In the genomic region with DNA sequence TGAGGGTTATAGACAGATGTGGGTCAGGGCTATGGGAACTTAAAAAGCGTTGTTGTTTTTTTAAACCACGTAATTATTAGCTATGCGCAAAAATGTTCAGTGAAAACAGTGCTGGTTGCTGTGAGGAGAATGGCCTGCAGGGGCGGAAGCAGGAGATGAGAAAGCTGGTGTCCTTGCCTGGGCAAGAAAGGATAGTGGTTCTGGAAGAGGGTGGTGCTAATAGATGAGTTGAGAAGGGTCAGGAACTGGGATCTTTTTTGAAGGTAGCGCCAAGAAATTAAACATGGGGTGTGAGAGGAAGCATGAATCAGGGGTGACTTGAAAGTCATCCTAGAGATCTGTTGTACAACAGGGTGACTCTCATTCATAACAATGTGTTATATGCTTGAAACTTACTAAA, we compare ENCODE assay signal across 1 cellular context.
TF ChIP-seq lines count a peak whose summit lies in the region.

No MANE protein-coding gene starts in this region.

TF ChIP-seq in IMR-90, 13 proteins besides CTCF, POLR2A, EP300 and RAD21 (continued from another document):
- TF ChIP-seq ELK1 (IDR thresholded peaks at IDR 0.05; ENCODE audit: borderline replicate concordance, low read depth, low read length) (no peak), NFE2L2 (IDR thresholded peaks at IDR 0.05; ENCODE audit: low read depth, low read length) (no peak), CHD1 (IDR thresholded peaks at IDR 0.05; ENCODE audit: low read depth, low read length) (no peak), CEBPB (IDR thresholded peaks at IDR 0.05; ENCODE audit: low read depth, low read length) (no peak), RCOR1 (IDR thresholded peaks at IDR 0.05; ENCODE audit: insufficient replicate concordance, low read length) (no peak), FOS (IDR thresholded peaks at IDR 0.05; ENCODE audit: low read depth, low read length) (no peak), BHLHE40 (IDR thresholded peaks at IDR 0.05; ENCODE audit: low read depth, low read length) (no peak), MXI1 (IDR thresholded peaks at IDR 0.05; ENCODE audit: borderline replicate concordance, low read depth, low read length) (no peak)
TF ChIP-seq in IMR-90: peak in this region for 2.
